Comparison of ENCODE assay signal across 20 cellular contexts in genomic region chr18:63254716-63255399, GRCh38.
DNase-seq lines count a peak whose midpoint lies in the region; ATAC-seq and FAIRE-seq lines count a peak whose summit lies in the region.
"Had no signal": no experiment of that assay in that cellular context is flagged by ENCODE, and none has a peak within 500 bp of the region (broad histone marks: within the 10 kb centered on the region; RNA-seq: fewer than 3 reads in every experiment).

No MANE protein-coding gene starts in this region.

- peaks cover 67% of the 10 kb centered on the region for H3K36me3 Mint-ChIP-seq in T-helper 1 cell treated with Interleukin-12 subunit alpha and Interleukin-12 subunit beta and Interleukin-4 antibody, amounts not matched to agents 30 μg/mL and 1 μg/mL, for 36 hours (ENCODE audit: low read depth)
- peaks cover 9 to 43% of the 10 kb centered on the region in 2 donors for H3K36me3 Mint-ChIP-seq in naive B cell

- no peak for FAIRE-seq in HTR-8/SVneo (lab: Jason Lieb, UNC)
- FAIRE-seq: endometrium, TTC549 had no signal

- peaks cover 4% of the 10 kb centered on the region for H3K9me3 Mint-ChIP-seq in T-helper 1 cell treated with Interleukin-12 subunit alpha and Interleukin-12 subunit beta and Interleukin-4 antibody, amounts not matched to agents 30 μg/mL and 1 μg/mL, for 36 hours
- no peaks in the 10 kb centered on the region for H3K9me3 Mint-ChIP-seq in naive B cell

- peak overlapping the region; percentile 11 for H3K27ac Mint-ChIP-seq in T-helper 1 cell treated with Interleukin-12 subunit alpha and Interleukin-12 subunit beta and Interleukin-4 antibody, amounts not matched to agents 30 μg/mL and 1 μg/mL, for 36 hours
- H3K27ac Mint-ChIP-seq in naive B cell = peak overlapping the region in 5 of 6 donors; percentile 4 to 68 (median 56)
- H3K27ac Mint-ChIP-seq: neural progenitor cell had no signal

- no peak overlapping the region for H3K4me3 Mint-ChIP-seq in T-helper 1 cell treated with Interleukin-12 subunit alpha and Interleukin-12 subunit beta and Interleukin-4 antibody, amounts not matched to agents 30 μg/mL and 1 μg/mL, for 36 hours
- H3K4me3 Mint-ChIP-seq in naive B cell = no peak overlapping the region
- H3K4me3 Mint-ChIP-seq: neural progenitor cell had no signal

- DNase-seq in T-helper 1 cell (no peak), naive B cell (no peak), HTR-8/SVneo (ENCODE audit: insufficient read length, low spot score) (no peak), NCI-H226 (no peak)
- DNase-seq: 8988T; adrenal gland; cerebellar nuclear complex; gastrocnemius medialis; IMR-90; NCI-H1092; stimulated activated CD4-positive, alpha-beta T cell treated with anti-CD3 and anti-CD28 coated beads, Interleukin-2, amount 100 ng/mL, for 48 hours; upper lobe of right lung had no signal

- ATAC-seq in GM19043 (IDR thresholded peaks at IDR 0.05; ENCODE audit: low read depth, unreplicated experiment) = peak; percentile 6
- ATAC-seq in HG03378 (IDR thresholded peaks at IDR 0.05; ENCODE audit: unreplicated experiment) = peak; percentile 18
- ATAC-seq in naive B cell (ENCODE audit: low read depth in 2 of 2) = no peak
- ATAC-seq in esophagus mucosa = no peak
- ATAC-seq: gastrocnemius medialis, sciatic nerve, upper lobe of right lung had no signal

- H3K27me3 Mint-ChIP-seq in T-helper 1 cell treated with Interleukin-12 subunit alpha and Interleukin-12 subunit beta and Interleukin-4 antibody, amounts not matched to agents 30 μg/mL and 1 μg/mL, for 36 hours (ENCODE audit: low read depth) = no peaks in the 10 kb centered on the region
- no peaks in the 10 kb centered on the region for H3K27me3 Mint-ChIP-seq in naive B cell

- peaks cover 59% of the 10 kb centered on the region for H3K4me1 Mint-ChIP-seq in T-helper 1 cell treated with Interleukin-12 subunit alpha and Interleukin-12 subunit beta and Interleukin-4 antibody, amounts not matched to agents 30 μg/mL and 1 μg/mL, for 36 hours (ENCODE audit: low read depth)
- H3K4me1 Mint-ChIP-seq in naive B cell = peaks cover 30 to 60% (median 45%) of the 10 kb centered on the region in 3 donors

Comparison
In these comparisons a context has a peak if more than half of its experiments do, and no peak if none do; other contexts are left out.
1. ATAC-seq: peak in GM19043 (single experiment) and HG03378 (single experiment); none in naive B cell (0 of 2) and esophagus mucosa (single experiment).